In the genomic region with DNA sequence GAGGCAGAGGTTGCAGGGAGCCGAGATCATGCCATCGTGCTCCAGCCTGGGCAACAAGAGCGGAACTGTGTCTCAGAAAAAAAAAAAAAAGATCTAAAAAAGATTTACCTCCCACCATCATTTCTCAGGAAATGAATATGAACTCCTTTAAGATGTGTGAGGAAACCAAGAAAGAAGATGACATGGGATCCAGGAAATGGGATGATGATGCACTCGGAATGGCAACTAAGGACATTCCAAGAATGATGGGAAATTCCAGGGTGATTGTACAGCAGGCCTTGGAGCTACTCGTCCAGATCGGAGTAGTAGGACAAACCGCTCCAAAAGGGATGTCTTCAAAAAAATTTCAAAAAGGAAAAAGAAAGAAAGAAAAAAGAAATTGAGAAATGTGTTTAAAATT, we compare ENCODE assay signal across 12 cellular contexts.
DNase-seq lines count a peak whose midpoint lies in the region; TF ChIP-seq lines count a peak whose summit lies in the region.
"Had no signal": no experiment of that assay in that cellular context is flagged by ENCODE, and none has a peak within 500 bp of the region (broad histone marks: within the 10 kb centered on the region; RNA-seq: fewer than 3 reads in every experiment).

No MANE protein-coding gene starts in this region.

- H3K4me1 ChIP-seq in smooth muscle cell (ENCODE audit: low read depth) (no peaks in the 10 kb centered on the region), SJCRH30 (no peaks in the 10 kb centered on the region)
- H3K4me1 ChIP-seq: lower lobe of right lung had no signal

- DNase-seq in A172 (ENCODE audit: low spot score) (peak; percentile 80), HCEC 1CT (peak; percentile 95), amniotic epithelial cell (ENCODE audit: low read depth) (peak; percentile 77), hepatic stellate cell (ENCODE audit: low spot score) (peak; percentile 73), NOMO-1 (lab: John Stamatoyannopoulos, UW; ENCODE audit: unreplicated experiment in 2 of 2) (no peak), smooth muscle cell (lab: John Stamatoyannopoulos, UW; ENCODE audit: unreplicated experiment) (no peak), SJCRH30 (no peak), NCI-H1694 treated with DMSO at 0.1 percent for 48 hours (lab: John Stamatoyannopoulos, UW) (no peak)
- DNase-seq: central memory CD4-positive, alpha-beta T cell; DMS 273 treated with DMSO at 0.1 percent for 48 hours; lower lobe of right lung; NCI-H2029 had no signal

- H3K4me3 ChIP-seq in smooth muscle cell (no peak overlapping the region), SJCRH30 (no peak overlapping the region)
- H3K4me3 ChIP-seq: lower lobe of right lung had no signal

- no peaks in the 10 kb centered on the region for H3K36me3 ChIP-seq in smooth muscle cell (ENCODE audit: low read depth)
- no peaks in the 10 kb centered on the region for H3K36me3 ChIP-seq in SJCRH30
- H3K36me3 ChIP-seq: lower lobe of right lung had no signal

- H2AFZ ChIP-seq in smooth muscle cell (ENCODE audit: low read depth) = no peak overlapping the region

- no peak for TF ChIP-seq CTCF in smooth muscle cell (IDR thresholded peaks at IDR 0.05; ENCODE audit: borderline replicate concordance, insufficient read depth, poor library complexity, severe bottlenecking)

- no peak overlapping the region for H3K27ac ChIP-seq in smooth muscle cell (ENCODE audit: low read depth)
- H3K27ac ChIP-seq in SJCRH30 = no peak overlapping the region
- H3K27ac ChIP-seq: lower lobe of right lung had no signal

- no peaks in the 10 kb centered on the region for H3K9me3 ChIP-seq in smooth muscle cell (replicated peaks; ENCODE audit: low read depth)
- H3K9me3 ChIP-seq in SJCRH30 (replicated peaks) = no peaks in the 10 kb centered on the region
- H3K9me3 ChIP-seq: lower lobe of right lung had no signal

- H3F3A ChIP-seq in smooth muscle cell (ENCODE audit: low read depth) = no peaks in the 10 kb centered on the region

- H3K27me3 ChIP-seq in smooth muscle cell (ENCODE audit: low read depth) = peaks cover 47% of the 10 kb centered on the region
- no peaks in the 10 kb centered on the region for H3K27me3 ChIP-seq in SJCRH30

- no peak overlapping the region for H3K9ac ChIP-seq in smooth muscle cell (ENCODE audit: low read depth)

- H3K79me2 ChIP-seq in smooth muscle cell (ENCODE audit: low read depth) = no peaks in the 10 kb centered on the region

- H4K20me1 ChIP-seq in smooth muscle cell (ENCODE audit: low read depth) = no peaks in the 10 kb centered on the region

- H3K4me2 ChIP-seq in smooth muscle cell = no peak overlapping the region

- WGBS in smooth muscle cell (ENCODE audit: low lambda C conversion rate) = 77% methylated on average over 7 of the region's 7 CpGs

Comparison
In these comparisons a context has a peak if more than half of its experiments do, and no peak if none do; other contexts are left out.
1. DNase-seq: peak in A172 (single experiment), HCEC 1CT (single experiment), amniotic epithelial cell (single experiment) and hepatic stellate cell (single experiment); none in NOMO-1 (0 of 2), smooth muscle cell (single experiment), SJCRH30 (0 of 2) and NCI-H1694 treated with DMSO at 0.1 percent for 48 hours (single experiment).